8 cellular contexts compared by ENCODE assay signal in the genomic region with DNA sequence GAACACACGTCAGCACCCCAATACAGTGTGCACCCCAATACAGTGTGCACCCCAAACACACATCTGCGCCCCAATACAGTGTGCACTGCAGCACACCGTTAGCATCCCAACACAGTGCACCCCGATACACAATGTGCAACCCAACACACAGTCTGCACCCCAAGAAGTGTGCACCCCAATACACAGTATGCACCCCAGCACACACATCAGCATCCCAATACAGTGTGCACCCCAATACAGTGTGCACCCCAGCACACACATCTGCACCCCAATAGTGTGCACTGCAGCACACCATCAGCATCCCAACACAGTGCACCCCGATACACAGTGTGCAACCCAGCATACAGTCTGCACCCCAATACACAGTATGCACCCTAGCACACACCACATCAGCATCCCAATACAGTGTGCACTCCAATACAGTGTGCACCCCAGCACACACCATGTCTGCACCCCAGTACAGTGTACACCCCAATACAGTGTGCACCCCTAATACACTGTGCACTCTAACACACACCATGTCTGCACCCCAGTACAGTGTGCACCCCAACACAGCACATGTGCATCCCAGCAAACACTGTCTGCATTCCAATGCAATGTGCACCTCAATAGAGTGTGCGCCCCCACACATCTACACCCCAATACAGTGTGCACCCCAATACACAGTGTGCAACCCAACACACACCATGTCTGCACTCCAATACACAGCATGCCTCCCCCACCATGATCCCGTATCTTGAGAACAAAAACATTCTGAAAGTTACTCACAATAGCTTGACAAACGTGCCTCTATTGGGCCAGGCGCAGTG. TPM values are rescaled to one million over a fixed set of nuclear protein-coding genes. Genes with fewer than 3 reads are reported as not detected.
DNase-seq lines count a peak whose midpoint lies in the region; ATAC-seq and TF ChIP-seq lines count a peak whose summit lies in the region.

No MANE protein-coding gene starts in this region.

- no peak for TF ChIP-seq CTCF in epithelial cell of proximal tubule (conservative IDR thresholded peaks at IDR 0.05; ENCODE audit: low read depth, low read length)
- TF ChIP-seq CTCF in sigmoid colon (IDR thresholded peaks at IDR 0.05): no peak

- DNase-seq in NCI-H82 (lab: John Stamatoyannopoulos, UW): peak; percentile 44
- DNase-seq in NCI-H82 treated with DMSO at 0.1 percent for 48 hours (lab: John Stamatoyannopoulos, UW; ENCODE audit: unreplicated experiment): no peak
- no peak for DNase-seq in NT2/D1 (ENCODE audit: low read depth, low spot score)
- no peak for DNase-seq in epithelial cell of proximal tubule (ENCODE audit: low read depth)
- DNase-seq in sigmoid colon: no peak
- no peak for DNase-seq in DMS 273 (lab: John Stamatoyannopoulos, UW; ENCODE audit: unreplicated experiment)
- no peak for DNase-seq in hippocampal formation (lab: John Stamatoyannopoulos, UW)

- TF ChIP-seq POLR2A in sigmoid colon (IDR thresholded peaks at IDR 0.05): peak in 1 of 2 donors; percentile 1

- ATAC-seq in HG03571 (IDR thresholded peaks at IDR 0.05; ENCODE audit: unreplicated experiment): no peak

- peak overlapping the region; percentile 86 for H3K9ac ChIP-seq in NT2/D1 (ENCODE audit: insufficient read length, low read depth)

- peak overlapping the region; percentile 84 to 96 (median 92) for H3K27ac ChIP-seq in sigmoid colon

- H3K36me3 ChIP-seq in NT2/D1 (ENCODE audit: insufficient read depth, insufficient read length, low read length) (peaks cover 21% of the 10 kb centered on the region), sigmoid colon (peaks cover 0 to 19% (median 0%) of the 10 kb centered on the region in 4 donors)

- TF ChIP-seq EP300 in sigmoid colon (IDR thresholded peaks at IDR 0.05): no peak

- H3K4me1 ChIP-seq in NT2/D1 (ENCODE audit: insufficient read depth, insufficient read length): peaks cover 8% of the 10 kb centered on the region
- peaks cover 0 to 51% (median 43%) of the 10 kb centered on the region in 4 donors for H3K4me1 ChIP-seq in sigmoid colon

- peak overlapping the region; percentile 45 for H3K4me3 ChIP-seq in NT2/D1 (ENCODE audit: insufficient read length, low read depth)
- peak overlapping the region; percentile 84 for H3K4me3 ChIP-seq in epithelial cell of proximal tubule (ENCODE audit: low read depth, low read length)
- H3K4me3 ChIP-seq in sigmoid colon: peak overlapping the region in 3 of 4 donors; percentile 72 to 88 (median 85)

- no peaks in the 10 kb centered on the region for H3K9me3 ChIP-seq in NT2/D1 (ENCODE audit: insufficient read depth, low read length)
- no peaks in the 10 kb centered on the region for H3K9me3 ChIP-seq in sigmoid colon

- H3K27me3 ChIP-seq in NT2/D1 (ENCODE audit: insufficient read depth, insufficient read length) (no peaks in the 10 kb centered on the region), sigmoid colon (no peaks in the 10 kb centered on the region)

- 53 to 70% methylated on average over 9 of the region's 9 CpGs for WGBS in sigmoid colon, 2 donors

- intact Hi-C loops in sigmoid colon (cut with DNase I): no loop called here

RNA-seq across cellular contexts. Expression of gene CARS2, which starts 0.9 kb away (rescaled TPM):
- 28.5 and 143 TPM in 2 replicates for total RNA-seq in epithelial cell of proximal tubule
- total RNA-seq in sigmoid colon: 10 to 100 TPM; 44.1 to 77.5 (median 46.7) TPM
- polyA plus RNA-seq in sigmoid colon: 10 to 100 TPM; 35.4 to 75.9 (median 36.6) TPM

RNA-seq across cellular contexts. Expression of gene ING1, which starts 6.7 kb away (rescaled TPM):
- total RNA-seq in epithelial cell of proximal tubule (14.1 and 18.7 TPM in 2 replicates), sigmoid colon (10 to 100 TPM; 16.8 to 24.0 (median 21.9) TPM)
- polyA plus RNA-seq in sigmoid colon: 10 to 100 TPM; 11.3 to 16.2 (median 15.4) TPM
